ENCODE assay signal across 14 cellular contexts in the genomic region with DNA sequence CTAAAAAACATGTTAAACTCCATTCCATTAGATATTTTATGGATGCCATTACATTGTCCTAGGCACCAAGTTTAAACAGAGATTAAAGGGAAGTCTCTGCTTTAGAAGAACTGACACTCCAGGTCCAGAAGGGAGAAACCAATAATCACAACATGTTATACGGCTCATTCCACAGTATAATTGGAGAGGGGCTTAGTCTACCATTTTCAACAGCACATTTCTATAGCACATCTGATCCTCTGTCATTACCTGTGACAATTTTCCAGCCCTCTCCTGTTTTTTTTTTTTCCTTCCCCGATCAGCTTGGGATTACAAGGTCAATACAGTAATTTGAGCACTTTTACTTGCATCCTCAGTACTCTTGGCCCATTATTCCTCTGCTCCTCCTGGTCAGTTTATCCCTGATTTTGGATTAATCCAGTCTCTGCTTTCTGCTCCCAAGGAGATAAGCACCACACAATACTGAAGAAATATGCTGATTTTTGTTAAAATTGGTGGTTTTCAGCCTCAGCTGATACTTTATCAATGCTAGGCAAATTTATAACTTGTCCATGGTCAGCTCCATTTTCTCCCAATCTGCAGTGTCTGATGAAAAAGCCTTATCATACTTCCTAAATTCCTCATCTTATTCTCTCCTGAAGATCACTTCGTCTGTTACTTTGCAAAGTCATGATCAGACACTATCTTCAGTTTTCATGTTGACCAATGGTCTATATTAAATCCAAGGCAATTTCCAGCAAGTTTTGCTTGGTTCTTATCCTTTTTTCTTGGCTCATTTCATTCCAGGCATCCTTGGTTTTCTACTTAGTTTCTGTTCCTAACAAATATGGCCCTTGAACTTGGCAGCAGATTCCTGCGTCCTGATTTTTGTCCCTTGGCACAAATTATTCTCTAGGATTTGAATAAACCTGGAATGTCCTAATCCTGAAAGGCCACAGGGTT. TPM values are rescaled to one million over a fixed set of nuclear protein-coding genes. Genes with fewer than 3 reads are reported as not detected.
DNase-seq lines count a peak whose midpoint lies in the region; ATAC-seq and TF ChIP-seq lines count a peak whose summit lies in the region.
"Had no signal": no experiment of that assay in that cellular context is flagged by ENCODE, and none has a peak within 500 bp of the region (broad histone marks: within the 10 kb centered on the region; RNA-seq: fewer than 3 reads in every experiment).

No MANE protein-coding gene starts in this region.

- H3K36me3 Mint-ChIP-seq in CD4-positive, CD25-positive, alpha-beta regulatory T cell, result peaks cover 40% of the 10 kb centered on the region
- H3K36me3 Mint-ChIP-seq in T-helper 17 cell (ENCODE audit: low read depth), result peaks cover 13% of the 10 kb centered on the region

- ATAC-seq in CD4-positive, CD25-positive, alpha-beta regulatory T cell (ENCODE audit: low read depth in 2 of 2), result no peak
- no peak for ATAC-seq in T-helper 17 cell
- ATAC-seq in GM21390 (IDR thresholded peaks at IDR 0.05; ENCODE audit: unreplicated experiment), result no peak
- ATAC-seq in HG02798 (IDR thresholded peaks at IDR 0.05; ENCODE audit: poor library complexity, unreplicated experiment), result no peak
- ATAC-seq in Right ventricle myocardium inferior, result no peak
- ATAC-seq: heart left ventricle had no signal

- TF ChIP-seq POLR2A in GM19193 (IDR thresholded peaks at IDR 0.05; ENCODE audit: extremely low read depth, insufficient read depth, insufficient read length) (peak; percentile 34), ovary (IDR thresholded peaks at IDR 0.05) (no peak)

- no peaks in the 10 kb centered on the region for H3K9me3 Mint-ChIP-seq in CD4-positive, CD25-positive, alpha-beta regulatory T cell

- H3K9ac ChIP-seq in iPS-18a (ENCODE audit: low read length), result no peak overlapping the region

- H3K27me3 Mint-ChIP-seq in CD4-positive, CD25-positive, alpha-beta regulatory T cell, result peaks cover 2% of the 10 kb centered on the region
- peaks cover 3% of the 10 kb centered on the region for H3K27me3 Mint-ChIP-seq in T-helper 17 cell

- peaks cover 59% of the 10 kb centered on the region for H3K4me1 ChIP-seq in CD4-positive, CD25-positive, alpha-beta regulatory T cell (ENCODE audit: control insufficient read depth, insufficient read depth, low read length, poor library complexity, severe bottlenecking)
- H3K4me1 ChIP-seq in iPS-18a (ENCODE audit: control insufficient read depth, low read depth, low read length) (peaks cover 37% of the 10 kb centered on the region), ovary (ENCODE audit: insufficient read depth) (peaks cover 7% of the 10 kb centered on the region)

- peaks cover 8% of the 10 kb centered on the region for H3K36me3 ChIP-seq in CD4-positive, CD25-positive, alpha-beta regulatory T cell (ENCODE audit: control insufficient read depth, insufficient read depth, low read length)
- H3K36me3 ChIP-seq in iPS-18a (ENCODE audit: control insufficient read depth, low read depth, low read length) (peaks cover 30% of the 10 kb centered on the region), ovary (no peaks in the 10 kb centered on the region)

- intact Hi-C loops in ovary (cut with DNase I) (no loop called here), Right ventricle myocardium inferior (cut with DNase I) (no loop called here)

- H3K4me3 Mint-ChIP-seq in CD4-positive, CD25-positive, alpha-beta regulatory T cell, result peak overlapping the region in 2 of 4 donors; percentile 19 to 96
- peak overlapping the region; percentile 98 for H3K4me3 Mint-ChIP-seq in T-helper 17 cell

- no peaks in the 10 kb centered on the region for H3K9me3 ChIP-seq in CD4-positive, CD25-positive, alpha-beta regulatory T cell (ENCODE audit: control insufficient read depth in 2 of 2, low read length in 2 of 2)
- H3K9me3 ChIP-seq in T-helper 17 cell (ENCODE audit: control insufficient read depth, low read length, poor library complexity, severe bottlenecking), result no peaks in the 10 kb centered on the region
- no peaks in the 10 kb centered on the region for H3K9me3 ChIP-seq in iPS-18a (ENCODE audit: control insufficient read depth, low read depth, low read length)
- H3K9me3 ChIP-seq in ovary, result no peaks in the 10 kb centered on the region
- H3K9me3 ChIP-seq: heart left ventricle, upper lobe of left lung had no signal

- no peak for TF ChIP-seq CTCF in ovary (IDR thresholded peaks at IDR 0.05)

- H3K27ac Mint-ChIP-seq in CD4-positive, CD25-positive, alpha-beta regulatory T cell, result peak overlapping the region in 2 of 3 donors; percentile 22 to 47
- peak overlapping the region; percentile 100 for H3K27ac Mint-ChIP-seq in T-helper 17 cell

- peak overlapping the region; percentile 38 for H3K27ac ChIP-seq in CD4-positive, CD25-positive, alpha-beta regulatory T cell (ENCODE audit: insufficient read depth, low read length, poor library complexity, severe bottlenecking)
- H3K27ac ChIP-seq in iPS-18a (ENCODE audit: low read length) (peak overlapping the region; percentile 12), ovary (no peak overlapping the region)
- H3K27ac ChIP-seq: upper lobe of left lung had no signal

- peaks cover 42 to 80% (median 66%) of the 10 kb centered on the region in 4 donors for H3K4me1 Mint-ChIP-seq in CD4-positive, CD25-positive, alpha-beta regulatory T cell
- peaks cover 60% of the 10 kb centered on the region for H3K4me1 Mint-ChIP-seq in T-helper 17 cell

- DNase-seq in CD4-positive, CD25-positive, alpha-beta regulatory T cell, result no peak
- no peak for DNase-seq in T-helper 17 cell
- DNase-seq in ovary, result no peak
- no peak for DNase-seq in Right ventricle myocardium inferior (ENCODE audit: missing footprints)
- DNase-seq: activated CD4-positive, alpha-beta T cell treated with anti-CD3 and anti-CD28 coated beads for 4 hours; GDM1; heart left ventricle; NK-92 treated with Interleukin-12 subunit alpha and Interleukin-12 subunit beta, amount 100 ng/mL, for 24 hours; stimulated activated CD4-positive, alpha-beta T cell treated with anti-CD3 and anti-CD28 coated beads, Interleukin-4, amount 100 ng/mL, for 24 hours; upper lobe of left lung had no signal

- TF ChIP-seq EP300 in ovary (IDR thresholded peaks at IDR 0.05), result no peak

- 81 to 84% (median 82%) methylated on average over 4 of the region's 4 CpGs for WGBS in ovary, 3 donors

- no peaks in the 10 kb centered on the region for H3K27me3 ChIP-seq in CD4-positive, CD25-positive, alpha-beta regulatory T cell (ENCODE audit: control insufficient read depth, insufficient read depth, low read length)
- H3K27me3 ChIP-seq in iPS-18a (ENCODE audit: control insufficient read depth, insufficient read depth, low read length) (no peaks in the 10 kb centered on the region), ovary (no peaks in the 10 kb centered on the region)
- H3K27me3 ChIP-seq: heart left ventricle, upper lobe of left lung had no signal

- peak overlapping the region; percentile 22 for H3K4me3 ChIP-seq in CD4-positive, CD25-positive, alpha-beta regulatory T cell (ENCODE audit: low read depth, low read length)
- H3K4me3 ChIP-seq in iPS-18a (ENCODE audit: low read length) (no peak overlapping the region), ovary (no peak overlapping the region)
- H3K4me3 ChIP-seq: heart left ventricle, upper lobe of left lung had no signal

RNA-seq across cellular contexts. Expression of a gene that starts 30.8 kb away (rescaled TPM):
- total RNA-seq in CD4-positive, CD25-positive, alpha-beta regulatory T cell, result 82.3 TPM
- polyA plus RNA-seq in CD4-positive, CD25-positive, alpha-beta regulatory T cell, result 10 to 100 TPM; 56.4 to 76.5 (median 71.0) TPM
- total RNA-seq in T-helper 17 cell (10 to 100 TPM; 70.9 to 79.1 TPM), ovary (100 to 1,000 TPM in 2 of 7 donors, 10 to 100 TPM in 5; 45.5 to 109 (median 92.8) TPM), Right ventricle myocardium inferior (53.0 TPM)
- 100 to 1,000 TPM in 1 of 2 donors, 10 to 100 TPM in 1; 33.2 to 101 TPM for polyA plus RNA-seq in ovary

Comparison
In these comparisons a context has a peak if more than half of its experiments do, and no peak if none do; other contexts are left out.
1. H3K27ac ChIP-seq: peak in CD4-positive, CD25-positive, alpha-beta regulatory T cell (single experiment) and iPS-18a (single experiment); none in ovary (0 of 2).